ENCODE assay signal across 15 cellular contexts in genomic region chr5:132203916-132204315, GRCh38. TPM values are rescaled to one million over a fixed set of nuclear protein-coding genes. Genes with fewer than 3 reads are reported as not detected.
"Had no signal": no experiment of that assay in that cellular context is flagged by ENCODE, and none has a peak within 500 bp of the region (broad histone marks: within the 10 kb centered on the region; RNA-seq: fewer than 3 reads in every experiment).

No MANE protein-coding gene starts in this region.

- H3K4me3 ChIP-seq: ascending aorta, neural progenitor cell, smooth muscle cell, transverse colon had no signal

- H3K36me3 Mint-ChIP-seq: activated naive CD8-positive, alpha-beta T cell; memory B cell had no signal

- H3K27me3 ChIP-seq: ascending aorta, neural progenitor cell, transverse colon had no signal

- H3K36me3 ChIP-seq: neural progenitor cell had no signal

- ATAC-seq: left colon had no signal

- H3K4me3 Mint-ChIP-seq: activated B cell treated with CpG ODN at 0.5 μM for 24 hours; activated CD4-positive, alpha-beta T cell treated with anti-CD3 and anti-CD28 coated beads, Interleukin-2, amount 10 ng/mL, durations not matched to agents 24 days and 14 days; activated naive CD8-positive, alpha-beta T cell; memory B cell; neural progenitor cell had no signal

- H3K27me3 Mint-ChIP-seq: activated B cell treated with CpG ODN at 0.5 μM for 24 hours; activated CD4-positive, alpha-beta T cell treated with anti-CD3 and anti-CD28 coated beads, Interleukin-2, amount 10 ng/mL, durations not matched to agents 24 days and 14 days had no signal

- H3K9me3 ChIP-seq: ascending aorta, transverse colon had no signal

- DNase-seq: activated B cell treated with CpG ODN at 0.5 μM for 24 hours; activated CD4-positive, alpha-beta T cell treated with anti-CD3 and anti-CD28 coated beads, Interleukin-2, amount 10 ng/mL, durations not matched to agents 24 days and 14 days; activated T-cell treated with anti-CD3 and anti-CD28 coated beads, Interleukin-2, amount 50 U/mL, for 1 hour; central memory CD4-positive, alpha-beta T cell; cortex of kidney; effector memory CD4-positive, alpha-beta T cell; left colon; T-helper 2 cell; transverse colon had no signal

- H3K27ac Mint-ChIP-seq: activated B cell treated with CpG ODN at 0.5 μM for 24 hours; activated naive CD8-positive, alpha-beta T cell; memory B cell; neural progenitor cell had no signal

- H3K27ac ChIP-seq: ascending aorta, epithelial cell of prostate, neural progenitor cell, transverse colon had no signal

- H3K9me3 Mint-ChIP-seq: activated B cell treated with CpG ODN at 0.5 μM for 24 hours; activated CD4-positive, alpha-beta T cell treated with anti-CD3 and anti-CD28 coated beads, Interleukin-2, amount 10 ng/mL, durations not matched to agents 24 days and 14 days; neural progenitor cell had no signal

RNA-seq across cellular contexts. Expression of gene PDLIM4, which starts 53.6 kb away (rescaled TPM):
- total RNA-seq: activated B cell treated with CpG ODN at 0.5 μM for 24 hours had no signal
